ENCODE assay signal across 1 cellular context in the genomic region with DNA sequence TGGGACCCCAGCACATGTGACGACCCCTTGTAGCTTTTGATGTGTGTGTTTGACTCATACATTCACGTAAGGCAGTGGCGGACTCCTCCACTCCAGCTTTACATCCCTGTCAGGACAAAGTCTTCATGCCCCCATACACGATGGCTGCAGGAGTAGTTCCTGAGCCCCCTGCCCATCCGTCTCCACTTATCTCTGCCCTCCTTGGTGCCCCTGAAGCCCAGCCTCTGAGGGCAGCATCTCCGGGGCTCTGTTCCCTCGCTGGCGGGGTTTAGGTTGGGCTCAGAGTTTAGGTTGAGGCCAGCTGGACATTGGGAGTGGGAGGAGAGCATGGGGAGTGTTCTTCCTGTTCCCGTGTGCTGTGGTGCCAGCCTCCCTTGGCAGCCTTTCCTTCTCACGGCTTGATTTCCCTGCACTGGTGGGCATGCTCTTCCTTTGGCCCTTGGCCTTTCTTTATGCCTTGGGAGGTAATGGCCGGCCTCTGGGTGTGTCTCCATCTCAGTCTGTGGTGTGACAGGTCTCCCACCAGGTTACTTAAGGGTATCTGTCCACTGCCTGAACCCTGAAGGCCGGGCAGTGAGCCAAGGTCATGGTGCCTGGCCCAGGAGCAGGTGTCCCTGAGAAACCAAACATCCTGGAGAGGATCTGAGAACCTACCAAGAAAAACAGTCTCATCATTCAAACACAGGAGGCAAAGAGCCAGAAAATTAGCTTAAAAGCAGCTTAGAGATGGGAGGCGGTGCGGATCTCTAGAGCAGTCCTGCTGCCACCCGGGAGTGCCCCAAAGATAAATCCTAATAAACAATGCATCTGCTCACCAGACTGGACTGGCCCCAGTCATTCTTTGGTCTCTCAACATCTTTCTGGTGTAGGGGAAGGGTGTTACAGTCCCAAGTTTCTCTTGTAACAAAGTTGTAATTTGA.
TF ChIP-seq lines count a peak whose summit lies in the region.

No MANE protein-coding gene starts in this region.

TF ChIP-seq in SK-N-SH treated with all-trans-retinoic acid at 6 μM for 48 hours, 23 proteins besides CTCF, POLR2A, EP300 and RAD21 (continued from another document):
- TF ChIP-seq, protein P1, sequence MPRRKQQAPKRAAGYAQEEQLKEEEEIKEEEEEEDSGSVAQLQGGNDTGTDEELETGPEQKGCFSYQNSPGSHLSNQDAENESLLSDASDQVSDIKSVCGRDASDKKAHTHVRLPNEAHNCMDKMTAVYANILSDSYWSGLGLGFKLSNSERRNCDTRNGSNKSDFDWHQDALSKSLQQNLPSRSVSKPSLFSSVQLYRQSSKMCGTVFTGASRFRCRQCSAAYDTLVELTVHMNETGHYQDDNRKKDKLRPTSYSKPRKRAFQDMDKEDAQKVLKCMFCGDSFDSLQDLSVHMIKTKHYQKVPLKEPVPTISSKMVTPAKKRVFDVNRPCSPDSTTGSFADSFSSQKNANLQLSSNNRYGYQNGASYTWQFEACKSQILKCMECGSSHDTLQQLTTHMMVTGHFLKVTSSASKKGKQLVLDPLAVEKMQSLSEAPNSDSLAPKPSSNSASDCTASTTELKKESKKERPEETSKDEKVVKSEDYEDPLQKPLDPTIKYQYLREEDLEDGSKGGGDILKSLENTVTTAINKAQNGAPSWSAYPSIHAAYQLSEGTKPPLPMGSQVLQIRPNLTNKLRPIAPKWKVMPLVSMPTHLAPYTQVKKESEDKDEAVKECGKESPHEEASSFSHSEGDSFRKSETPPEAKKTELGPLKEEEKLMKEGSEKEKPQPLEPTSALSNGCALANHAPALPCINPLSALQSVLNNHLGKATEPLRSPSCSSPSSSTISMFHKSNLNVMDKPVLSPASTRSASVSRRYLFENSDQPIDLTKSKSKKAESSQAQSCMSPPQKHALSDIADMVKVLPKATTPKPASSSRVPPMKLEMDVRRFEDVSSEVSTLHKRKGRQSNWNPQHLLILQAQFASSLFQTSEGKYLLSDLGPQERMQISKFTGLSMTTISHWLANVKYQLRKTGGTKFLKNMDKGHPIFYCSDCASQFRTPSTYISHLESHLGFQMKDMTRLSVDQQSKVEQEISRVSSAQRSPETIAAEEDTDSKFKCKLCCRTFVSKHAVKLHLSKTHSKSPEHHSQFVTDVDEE (CRISPR knock-in tag; IDR thresholded peaks at IDR 0.05), result no peak
- TF ChIP-seq GLIS3 (CRISPR knock-in tag; IDR thresholded peaks at IDR 0.05) (no peak), OSR1 (CRISPR knock-in tag; IDR thresholded peaks at IDR 0.05) (no peak), ARNTL (CRISPR knock-in tag; IDR thresholded peaks at IDR 0.05; ENCODE audit: borderline replicate concordance, low read depth) (no peak), ZNF565 (CRISPR knock-in tag; conservative IDR thresholded peaks at IDR 0.05; ENCODE audit: low read depth) (no peak)
